In the genomic region with DNA sequence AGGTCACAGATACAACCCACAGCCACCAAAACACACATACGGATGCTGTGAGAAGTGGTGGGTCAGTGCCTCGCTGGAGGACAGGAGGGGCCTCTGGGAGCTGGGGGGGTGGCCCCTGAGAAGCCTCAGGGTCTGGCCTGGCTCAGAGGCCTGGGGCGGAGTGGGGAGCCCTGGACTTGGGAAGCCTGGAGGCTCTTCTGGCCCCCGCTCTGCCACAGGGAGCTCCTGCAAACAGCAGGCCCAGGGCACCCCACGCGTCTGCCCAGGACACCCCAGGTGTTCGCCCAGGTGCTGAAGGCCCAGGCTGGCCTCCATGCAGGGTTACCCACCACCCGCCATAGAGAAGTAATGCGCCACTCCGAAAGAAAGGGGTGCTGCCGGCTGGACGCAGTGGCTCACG, we compare ENCODE assay signal across 13 cellular contexts. TPM values are rescaled to one million over a fixed set of nuclear protein-coding genes. Genes with fewer than 3 reads are reported as not detected.
DNase-seq lines count a peak whose midpoint lies in the region; ATAC-seq and TF ChIP-seq lines count a peak whose summit lies in the region.
"Had no signal": no experiment of that assay in that cellular context is flagged by ENCODE, and none has a peak within 500 bp of the region (broad histone marks: within the 10 kb centered on the region; RNA-seq: fewer than 3 reads in every experiment).

No MANE protein-coding gene starts in this region.

- CTCF ChIA-PET in CD4-positive, alpha-beta T cell (lab: Charles Lee) = no interaction called here

- intact Hi-C loops in CD4-positive, alpha-beta T cell (cut with DNase I, micrococcal nuclease) = loop anchor here (2.0 to 10.0 kb wide), 7 partner anchors 106 to 1046 kb away; partner anchors contain the start of genes FARP2 (in 2 of the 2), DUSP28 (in 1 of the 2), HDLBP (in 1 of the 2) and RNPEPL1 (in 1 of the 2)

- TF ChIP-seq CTCF in CD4-positive, alpha-beta T cell (IDR thresholded peaks at IDR 0.05) = no peak
- TF ChIP-seq CTCF in OCI-LY1 (IDR thresholded peaks at IDR 0.05; ENCODE audit: low read length) (no peak), endodermal cell (conservative IDR thresholded peaks at IDR 0.05) (no peak), osteoblast (IDR thresholded peaks at IDR 0.05; ENCODE audit: extremely low read depth, low read depth, low read length) (no peak)

- H3K27me3 Mint-ChIP-seq in CD4-positive, alpha-beta T cell = no peaks in the 10 kb centered on the region
- no peaks in the 10 kb centered on the region for H3K27me3 Mint-ChIP-seq in endodermal cell (ENCODE audit: insufficient read depth)

- H3K9me2 ChIP-seq in OCI-LY1 (ENCODE audit: low read depth, low read length) = no peaks in the 10 kb centered on the region

- H3K27ac Mint-ChIP-seq in CD4-positive, alpha-beta T cell = peak overlapping the region; percentile 77
- H3K27ac Mint-ChIP-seq in endodermal cell = no peak overlapping the region

- H3K4me3 Mint-ChIP-seq in CD4-positive, alpha-beta T cell = no peak overlapping the region
- H3K4me3 Mint-ChIP-seq in endodermal cell = peak overlapping the region; percentile 58

- H3K79me2 ChIP-seq in OCI-LY1 (ENCODE audit: insufficient read depth, low read length) (no peaks in the 10 kb centered on the region), osteoblast (ENCODE audit: insufficient read depth, low read length) (peaks cover 68% of the 10 kb centered on the region)

- H3K4me2 ChIP-seq in OCI-LY1 (ENCODE audit: low read length) (peak overlapping the region; percentile 74), osteoblast (ENCODE audit: insufficient read depth, low read length) (no peak overlapping the region)

- no peaks in the 10 kb centered on the region for H3F3A ChIP-seq in OCI-LY1 (ENCODE audit: insufficient read depth, low read length)

- 96 to 98% methylated on average over 5 to 13 of the region's 13 CpGs for WGBS in endodermal cell (ENCODE audit: insufficient coverage in 1 of 2, insufficient read length in 1 of 2), 2 experiments

- no peak for ATAC-seq in CD4-positive, alpha-beta T cell (ENCODE audit: poor library complexity)
- no peak for ATAC-seq in GM18867 (IDR thresholded peaks at IDR 0.05; ENCODE audit: unreplicated experiment)
- no peak for ATAC-seq in activated CD4-positive, CD25-positive, alpha-beta regulatory T cell treated with anti-CD3 and anti-CD28 coated beads, Interleukin-2, amount 50 U/mL, for 24 hours

- peaks cover 29% of the 10 kb centered on the region for H3K4me1 Mint-ChIP-seq in CD4-positive, alpha-beta T cell (ENCODE audit: low read depth)
- peaks cover 3% of the 10 kb centered on the region for H3K4me1 Mint-ChIP-seq in endodermal cell

- POLR2A ChIA-PET in CD4-positive, alpha-beta T cell (lab: Charles Lee) = interaction anchor here (1.0 kb wide), 1 partner anchor 26 kb away, joined by 3 read pairs; the partner anchor contains the start of gene ATG4B

- H3K9ac ChIP-seq in OCI-LY1 (ENCODE audit: low read length) (peak overlapping the region; percentile 60; the same call in 1 of the 2 replicates), endodermal cell (ENCODE audit: extremely low read depth, low read length, poor library complexity, severe bottlenecking) (peak overlapping the region; percentile 66)

- no peak overlapping the region for H2AFZ ChIP-seq in OCI-LY1 (ENCODE audit: low read length)
- no peak overlapping the region for H2AFZ ChIP-seq in osteoblast (ENCODE audit: low read length)

- H3K4me1 ChIP-seq in OCI-LY1 (ENCODE audit: insufficient read depth, low read length, severe bottlenecking) (peaks cover 14% of the 10 kb centered on the region), endodermal cell (ENCODE audit: control insufficient read depth, insufficient read depth, low read length) (no peaks in the 10 kb centered on the region), osteoblast (ENCODE audit: insufficient read depth, low read length) (no peaks in the 10 kb centered on the region)

- H3K27ac ChIP-seq in CD4-positive, alpha-beta T cell (ENCODE audit: low read depth, low read length) = no peak overlapping the region
- H3K27ac ChIP-seq in OCI-LY1 (ENCODE audit: low read depth, low read length, poor library complexity, severe bottlenecking) (no peak overlapping the region), endodermal cell (ENCODE audit: low read depth, low read length) (no peak overlapping the region), osteoblast (ENCODE audit: low read depth, low read length) (no peak overlapping the region)

- H3K4me3 ChIP-seq in OCI-LY1 (ENCODE audit: low read depth, low read length, poor library complexity, severe bottlenecking) (no peak overlapping the region), endodermal cell (ENCODE audit: low read length) (peak overlapping the region; percentile 73), osteoblast (ENCODE audit: insufficient read depth, low read length) (no peak overlapping the region)

- peaks cover 4% of the 10 kb centered on the region for H3K36me3 ChIP-seq in OCI-LY1 (ENCODE audit: insufficient read depth, low read length)
- peaks cover 4% of the 10 kb centered on the region for H3K36me3 ChIP-seq in endodermal cell (ENCODE audit: control insufficient read depth, insufficient read depth, low read length)
- H3K36me3 ChIP-seq in osteoblast (ENCODE audit: insufficient read depth, low read length) = peaks cover 6% of the 10 kb centered on the region

- H3K9me3 Mint-ChIP-seq in CD4-positive, alpha-beta T cell = no peaks in the 10 kb centered on the region
- H3K9me3 Mint-ChIP-seq in endodermal cell = no peaks in the 10 kb centered on the region

- H3K9me3 ChIP-seq in CD4-positive, alpha-beta T cell (ENCODE audit: control insufficient read depth, low read length) = no peaks in the 10 kb centered on the region
- H3K9me3 ChIP-seq in OCI-LY1 (ENCODE audit: low read length) = no peaks in the 10 kb centered on the region
- H3K9me3 ChIP-seq in endodermal cell (ENCODE audit: control insufficient read depth, low read length) = no peaks in the 10 kb centered on the region
- H3K9me3 ChIP-seq in osteoblast (ENCODE audit: low read depth, low read length) = no peaks in the 10 kb centered on the region

- peaks cover 5% of the 10 kb centered on the region for H3K36me3 Mint-ChIP-seq in CD4-positive, alpha-beta T cell (ENCODE audit: low read depth)
- H3K36me3 Mint-ChIP-seq in endodermal cell (ENCODE audit: low read depth) = peaks cover 2% of the 10 kb centered on the region

- H4K20me1 ChIP-seq in OCI-LY1 (ENCODE audit: insufficient read depth, low read length) (no peaks in the 10 kb centered on the region), osteoblast (ENCODE audit: insufficient read depth, low read length) (peaks cover 13% of the 10 kb centered on the region)

- DNase-seq in CD4-positive, alpha-beta T cell = no peak
- no peak for DNase-seq in endodermal cell
- DNase-seq in osteoblast (ENCODE audit: insufficient read length, low spot score, missing footprints) = peak; percentile 18
- DNase-seq in NCI-H1048 (lab: John Stamatoyannopoulos, UW) = no peak
- no peak for DNase-seq in NCI-H2107 treated with DMSO at 0.1 percent for 48 hours (lab: John Stamatoyannopoulos, UW; ENCODE audit: unreplicated experiment)
- DNase-seq: activated effector memory CD4-positive, alpha-beta T cell treated with anti-CD3 and anti-CD28 coated beads, Interleukin-2, amount 50 U/mL, for 16 hours; head of caudate nucleus; NCI-H1436; stimulated activated CD4-positive, alpha-beta T cell treated with anti-CD3 and anti-CD28 coated beads, Interleukin-12 subunit alpha, Interleukin-12 subunit beta, amount 100 ng/mL, for 4 hours had no signal

- H3K27me3 ChIP-seq in CD4-positive, alpha-beta T cell (ENCODE audit: control insufficient read depth, insufficient read depth, low read length) = no peaks in the 10 kb centered on the region
- H3K27me3 ChIP-seq in OCI-LY1 (ENCODE audit: insufficient read depth, low read length) (no peaks in the 10 kb centered on the region), endodermal cell (ENCODE audit: control insufficient read depth, insufficient read depth, low read length, poor library complexity, severe bottlenecking) (no peaks in the 10 kb centered on the region), osteoblast (ENCODE audit: insufficient read depth, low read length) (no peaks in the 10 kb centered on the region)
- H3K27me3 ChIP-seq: dorsolateral prefrontal cortex had no signal

RNA-seq across cellular contexts. Expression of gene THAP4, which starts 25.9 kb away (rescaled TPM):
- total RNA-seq in CD4-positive, alpha-beta T cell = 10 to 100 TPM; 27.5 to 31.4 TPM
- total RNA-seq in endodermal cell (10 to 100 TPM; 54.6 to 66.1 TPM), osteoblast (43.3 and 43.4 TPM in 2 replicates)
- 40.7 TPM for polyA plus RNA-seq in endodermal cell (2013, experiment 1 of 2)
- 36.6 TPM for polyA plus RNA-seq in endodermal cell (2013, experiment 2 of 2)

RNA-seq across cellular contexts. Expression of gene ATG4B, which starts 26.4 kb away (rescaled TPM):
- total RNA-seq in CD4-positive, alpha-beta T cell = 10 to 100 TPM; 86.5 to 89.4 TPM
- total RNA-seq in endodermal cell = 100 to 1,000 TPM; 126 to 166 TPM
- 113 TPM for polyA plus RNA-seq in endodermal cell (2013, experiment 1 of 2)
- 98.7 TPM for polyA plus RNA-seq in endodermal cell (2013, experiment 2 of 2)
- 42.7 and 48.0 TPM in 2 replicates for total RNA-seq in osteoblast

RNA-seq across cellular contexts. Expression of gene BOK, which starts 52.5 kb away (rescaled TPM):
- not detected for total RNA-seq in CD4-positive, alpha-beta T cell
- total RNA-seq in endodermal cell (10 to 100 TPM; 23.4 to 24.5 TPM), osteoblast (33.3 and 41.3 TPM in 2 replicates)
- polyA plus RNA-seq in endodermal cell (2013, experiment 1 of 2) = 14.1 TPM
- 13.7 TPM for polyA plus RNA-seq in endodermal cell (2013, experiment 2 of 2)

Comparison
In these comparisons a context has a peak if more than half of its experiments do, and no peak if none do; other contexts are left out.
1. RNA of gene BOK, which starts 52.5 kb away (total RNA-seq): 33.3 to 41.3 TPM in osteoblast and 23.4 to 24.5 TPM in endodermal cell; not detected in CD4-positive, alpha-beta T cell; every median in the first group is over 10 times any median in the second.